22 cellular contexts compared by ENCODE assay signal in the genomic region with DNA sequence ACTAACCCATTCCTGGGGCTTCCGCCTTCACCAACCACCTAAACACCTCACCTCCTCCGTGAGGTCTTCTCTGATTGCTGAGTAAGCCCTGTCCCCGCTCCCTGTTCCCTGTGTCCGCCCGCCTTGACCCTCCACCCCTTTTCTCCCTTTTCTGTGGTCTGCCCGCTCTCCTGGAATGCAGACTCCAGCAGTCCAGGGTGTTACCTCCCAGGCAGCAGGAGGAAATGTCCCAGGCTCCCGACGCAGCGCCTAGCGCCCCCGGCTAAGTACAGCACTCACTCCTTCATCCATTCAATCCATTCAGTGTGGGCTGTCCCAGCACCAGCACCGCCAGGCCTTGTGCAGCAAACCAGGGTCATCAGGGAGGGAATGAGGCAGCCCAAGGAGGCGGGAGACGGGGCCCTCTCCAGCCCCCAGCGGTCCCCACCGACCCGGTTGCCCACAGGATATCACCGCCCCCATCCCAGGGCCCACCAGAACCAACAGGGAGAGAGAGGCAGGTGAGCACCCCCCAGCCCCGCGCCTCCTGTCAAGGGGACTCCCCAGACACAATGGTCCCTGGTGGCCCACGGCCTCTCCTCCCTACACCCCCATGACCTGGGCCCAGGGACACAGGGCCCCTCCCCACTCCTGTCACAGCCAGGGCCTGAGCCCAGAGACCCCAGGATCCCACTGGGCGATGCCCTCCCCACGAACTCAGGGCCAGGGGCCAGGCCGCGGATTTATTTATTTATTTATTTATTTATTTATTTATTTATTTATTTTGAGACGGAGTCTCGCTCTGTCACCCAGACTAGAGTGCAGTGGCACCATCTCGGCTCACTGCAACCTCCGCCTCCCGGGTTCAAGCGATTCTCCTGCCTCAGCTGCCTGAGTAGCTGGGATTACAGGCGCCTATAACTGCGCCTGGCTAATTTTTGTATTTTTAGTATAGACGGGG. TPM values are rescaled to one million over a fixed set of nuclear protein-coding genes. Genes with fewer than 3 reads are reported as not detected.
DNase-seq lines count a peak whose midpoint lies in the region; ATAC-seq, FAIRE-seq and TF ChIP-seq lines count a peak whose summit lies in the region.
"Had no signal": no experiment of that assay in that cellular context is flagged by ENCODE, and none has a peak within 500 bp of the region (broad histone marks: within the 10 kb centered on the region; RNA-seq: fewer than 3 reads in every experiment).

No MANE protein-coding gene starts in this region.

- H3K4me3 ChIP-seq in HepG2 (replicated peaks in 1 of 3; ENCODE audit: insufficient read depth in 1 of 3, low read depth in 2 of 3, low read length in 3 of 3) (no peak overlapping the region), right lobe of liver (no peak overlapping the region), RWPE2 (ENCODE audit: severe bottlenecking) (no peak overlapping the region)
- H3K4me3 ChIP-seq: lower lobe of right lung had no signal

- CTCF ChIA-PET in HepG2 (lab: Yijun Ruan, JAX; ENCODE audit: low intra/inter-chr PET ratio, low total read pairs), result no interaction called here
- CTCF ChIA-PET in activated CD4-positive, alpha-beta T cell treated with anti-CD3 and anti-CD28 coated beads, Interleukin-2, amount 10 ng/mL, durations not matched to agents 7 days and 5 days (lab: Charles Lee), result interaction anchor here (1.2 kb wide), 1 partner anchor 17 kb away, joined by 3 read pairs; no protein-coding TSS in a partner anchor

- in situ Hi-C loops in HepG2 (cut with HindIII; ENCODE audit: extremely low pct_ligation_motif_present, low pct_unique_long_range_greater_than_20kb) (no loop called here), KBM-7 (cut with MboI; ENCODE audit: low pct_unique_long_range_greater_than_20kb, low sequenced_read_pairs) (no loop called here)

- H3K27me3 ChIP-seq in HepG2 (ENCODE audit: control insufficient read depth in 1 of 2, insufficient read depth in 2 of 2, low read length in 2 of 2) (peaks cover 5 to 34% of the 10 kb centered on the region in 2 experiments; a peak in 4 of 5 replicates), right lobe of liver (no peaks in the 10 kb centered on the region), RWPE2 (ENCODE audit: insufficient read depth, poor library complexity, severe bottlenecking) (peaks cover 11% of the 10 kb centered on the region)

- no peaks in the 10 kb centered on the region for H3K9me3 Mint-ChIP-seq in memory B cell
- no peaks in the 10 kb centered on the region for H3K9me3 Mint-ChIP-seq in activated CD4-positive, alpha-beta T cell treated with anti-CD3 and anti-CD28 coated beads, Interleukin-2, amount 10 ng/mL, durations not matched to agents 7 days and 5 days
- H3K9me3 Mint-ChIP-seq: activated B cell treated with CpG ODN at 0.5 μM for 24 hours; activated naive CD4-positive, alpha-beta T cell treated with anti-CD3 and anti-CD28 coated beads, Interleukin-2, amount 50 U/mL, for 24 hours; CD4-positive, CD25-positive, alpha-beta regulatory T cell; HFFc6 had no signal

- peaks cover 11% of the 10 kb centered on the region for H3K4me1 Mint-ChIP-seq in memory B cell
- H3K4me1 Mint-ChIP-seq in activated CD4-positive, alpha-beta T cell treated with anti-CD3 and anti-CD28 coated beads, Interleukin-2, amount 10 ng/mL, durations not matched to agents 7 days and 5 days, result no peaks in the 10 kb centered on the region

- H3K9me3 ChIP-seq in HepG2 (ENCODE audit: low read length) (no peaks in the 10 kb centered on the region), right lobe of liver (no peaks in the 10 kb centered on the region), RWPE2 (ENCODE audit: severe bottlenecking) (no peaks in the 10 kb centered on the region)
- H3K9me3 ChIP-seq: lower lobe of right lung had no signal

- no peak overlapping the region for H3K4me3 Mint-ChIP-seq in memory B cell
- no peak overlapping the region for H3K4me3 Mint-ChIP-seq in activated CD4-positive, alpha-beta T cell treated with anti-CD3 and anti-CD28 coated beads, Interleukin-2, amount 10 ng/mL, durations not matched to agents 7 days and 5 days
- H3K4me3 Mint-ChIP-seq: activated B cell treated with CpG ODN at 0.5 μM for 24 hours; activated naive CD4-positive, alpha-beta T cell treated with anti-CD3 and anti-CD28 coated beads, Interleukin-2, amount 50 U/mL, for 24 hours; CD4-positive, CD25-positive, alpha-beta regulatory T cell; HFFc6 had no signal

- H3K4me1 ChIP-seq in HepG2 (ENCODE audit: insufficient read depth, low read length) (peaks cover 31% of the 10 kb centered on the region), right lobe of liver (no peaks in the 10 kb centered on the region), RWPE2 (ENCODE audit: insufficient read depth, poor library complexity, severe bottlenecking) (no peaks in the 10 kb centered on the region)
- H3K4me1 ChIP-seq: lower lobe of right lung had no signal

- 48% methylated on average over 25 of the region's 34 CpGs for WGBS in HepG2 (ENCODE audit: low lambda C conversion rate)
- WGBS in right lobe of liver (ENCODE audit: insufficient coverage, low coverage, low lambda C conversion rate, missing lambda C conversion rate), result 74% methylated on average over 16 of the region's 34 CpGs

- DNase-seq in HepG2 (ENCODE audit: low spot score), result no peak
- DNase-seq in right lobe of liver, result no peak
- DNase-seq in RWPE2 (ENCODE audit: low spot score), result no peak
- no peak for DNase-seq in memory B cell (ENCODE audit: low spot score in 2 of 2)
- no peak for DNase-seq in activated CD4-positive, alpha-beta T cell treated with anti-CD3 and anti-CD28 coated beads, Interleukin-2, amount 10 ng/mL, durations not matched to agents 7 days and 5 days
- no peak for DNase-seq in activated effector memory CD4-positive, alpha-beta T cell treated with anti-CD3 and anti-CD28 coated beads, Interleukin-2, amount 50 U/mL, for 16 hours
- no peak for DNase-seq in KBM-7
- DNase-seq: activated B cell treated with CpG ODN at 0.5 μM for 24 hours; activated CD8-positive, alpha-beta memory T cell treated with anti-CD3 and anti-CD28 coated beads for 24 hours; activated T-cell treated with anti-CD3 and anti-CD28 coated beads, Interleukin-2, amount 50 U/mL, for 48 hours; CD4-positive, CD25-positive, alpha-beta regulatory T cell; cerebellar nuclear complex; glutamatergic neuron; HFFc6; lower lobe of right lung; NCI-H2171 treated with DMSO at 0.1 percent for 48 hours; NCI-H526 treated with DMSO at 0.1 percent for 48 hours; stimulated activated CD4-positive, alpha-beta T cell treated with anti-CD3 and anti-CD28 coated beads, Interleukin-2, amount 100 ng/mL, for 24 hours had no signal

- intact Hi-C loops in HepG2 (cut with micrococcal nuclease; ENCODE audit: unreplicated experiment), result no loop called here
- intact Hi-C loops in right lobe of liver (cut with DNase I), result loop anchor here in 1 of 2 donors (10.0 kb wide), 1 partner anchor 78 kb away; no protein-coding TSS in a partner anchor

- H3K27ac ChIP-seq in HepG2 (ENCODE audit: extremely low read length, insufficient read depth, low read length) (no peak overlapping the region), right lobe of liver (no peak overlapping the region), RWPE2 (ENCODE audit: poor library complexity, severe bottlenecking) (no peak overlapping the region)
- H3K27ac ChIP-seq: lower lobe of right lung had no signal

- H3K27me3 Mint-ChIP-seq in memory B cell, result no peaks in the 10 kb centered on the region
- H3K27me3 Mint-ChIP-seq in activated CD4-positive, alpha-beta T cell treated with anti-CD3 and anti-CD28 coated beads, Interleukin-2, amount 10 ng/mL, durations not matched to agents 7 days and 5 days, result no peaks in the 10 kb centered on the region
- H3K27me3 Mint-ChIP-seq: activated B cell treated with CpG ODN at 0.5 μM for 24 hours; activated naive CD4-positive, alpha-beta T cell treated with anti-CD3 and anti-CD28 coated beads, Interleukin-2, amount 50 U/mL, for 24 hours; CD4-positive, CD25-positive, alpha-beta regulatory T cell had no signal

- TF ChIP-seq CTCF in HepG2 (CRISPR knock-in tag; IDR thresholded peaks at IDR 0.05), result no peak
- no peak for TF ChIP-seq CTCF in right lobe of liver (IDR thresholded peaks at IDR 0.05)
- no peak for TF ChIP-seq CTCF in RWPE2 (IDR thresholded peaks at IDR 0.05; ENCODE audit: poor library complexity, severe bottlenecking)

- H3K27ac Mint-ChIP-seq in memory B cell, result peak overlapping the region; percentile 62
- H3K27ac Mint-ChIP-seq in activated CD4-positive, alpha-beta T cell treated with anti-CD3 and anti-CD28 coated beads, Interleukin-2, amount 10 ng/mL, durations not matched to agents 7 days and 5 days, result no peak overlapping the region
- H3K27ac Mint-ChIP-seq: activated B cell treated with CpG ODN at 0.5 μM for 24 hours, HFFc6 had no signal

- peaks cover 5% of the 10 kb centered on the region for H3K36me3 Mint-ChIP-seq in memory B cell
- peaks cover 5% of the 10 kb centered on the region for H3K36me3 Mint-ChIP-seq in activated CD4-positive, alpha-beta T cell treated with anti-CD3 and anti-CD28 coated beads, Interleukin-2, amount 10 ng/mL, durations not matched to agents 7 days and 5 days (ENCODE audit: low read depth)
- H3K36me3 Mint-ChIP-seq: activated naive CD4-positive, alpha-beta T cell treated with anti-CD3 and anti-CD28 coated beads, Interleukin-2, amount 50 U/mL, for 24 hours had no signal

- H3K4me2 ChIP-seq in HepG2 (ENCODE audit: low read depth, low read length), result no peak overlapping the region

- TF ChIP-seq EP300 in HepG2 (IDR thresholded peaks at IDR 0.05; ENCODE audit: low read depth in 2 of 2, low read length in 2 of 2) (no peak), HepG2 (CRISPR knock-in tag; IDR thresholded peaks at IDR 0.05; ENCODE audit: borderline replicate concordance) (no peak)

- TF ChIP-seq RAD21 in HepG2 (CRISPR knock-in tag; IDR thresholded peaks at IDR 0.05), result no peak

- no peak overlapping the region for H2AFZ ChIP-seq in HepG2 (ENCODE audit: low read length)

- FAIRE-seq in HepG2 (lab: Jason Lieb, UNC), result no peak
- FAIRE-seq: astrocyte had no signal

- no peaks in the 10 kb centered on the region for H3K79me2 ChIP-seq in HepG2 (ENCODE audit: insufficient read depth, low read length)

- H4K20me1 ChIP-seq in HepG2 (ENCODE audit: insufficient read depth, low read length), result no peaks in the 10 kb centered on the region

- no TSS peak for BruUV-seq in HepG2 (replicated peaks; lab: Mats Ljungman, UMichigan)

- POLR2A ChIA-PET in HepG2 (lab: Yijun Ruan, JAX), result interaction anchor here (1.7 kb wide), 1 partner anchor 10 kb away, joined by 5 read pairs; a partner anchor contains a TSS
- POLR2A ChIA-PET in activated CD4-positive, alpha-beta T cell treated with anti-CD3 and anti-CD28 coated beads, Interleukin-2, amount 10 ng/mL, durations not matched to agents 7 days and 5 days (lab: Charles Lee), result no interaction called here

- TF ChIP-seq POLR2A in HepG2 (IDR thresholded peaks at IDR 0.05; ENCODE audit: insufficient read depth in 1 of 2, low read depth in 2 of 2, low read length in 2 of 2), result no peak
- no peak for TF ChIP-seq POLR2A in right lobe of liver (IDR thresholded peaks at IDR 0.05)

- ATAC-seq in HepG2 (peak; percentile 25), right lobe of liver (no peak), RWPE2 (ENCODE audit: low read depth) (peak; percentile 35; the same call in 2 of the 3 replicates), memory B cell (ENCODE audit: low read depth) (no peak), HG02610 (IDR thresholded peaks at IDR 0.05; ENCODE audit: unreplicated experiment) (no peak)

- H3K36me3 ChIP-seq in HepG2 (replicated peaks in 1 of 2; ENCODE audit: control insufficient read depth in 1 of 2, insufficient read depth in 2 of 2, low read length in 2 of 2), result no peaks in the 10 kb centered on the region
- no peaks in the 10 kb centered on the region for H3K36me3 ChIP-seq in right lobe of liver
- H3K36me3 ChIP-seq in RWPE2 (ENCODE audit: low read depth), result no peaks in the 10 kb centered on the region

- no peak overlapping the region for H3K9ac ChIP-seq in HepG2 (ENCODE audit: insufficient read depth, low read depth, low read length)

RNA-seq across cellular contexts. Expression of a gene that starts 10.2 kb away (rescaled TPM):
- 6.2 and 11.9 TPM in 2 replicates for total RNA-seq in HepG2 (2016; rRNA removed; fragmentation: Illumina TruSeq; extraction: Trizol)
- 7.1 and 8.0 TPM in 2 replicates for total RNA-seq in HepG2 (2016; cell fraction: cytosol; rRNA removed; fragmentation: Illumina TruSeq; extraction: Trizol; ENCODE audit: low read depth)
- 5.5 and 13.2 TPM in 2 replicates for total RNA-seq in HepG2 (2016; cell fraction: insoluble cytoplasmic fraction; rRNA removed; fragmentation: Illumina TruSeq; extraction: Trizol)
- 10.5 and 12.4 TPM in 2 replicates for total RNA-seq in HepG2 (2016; cell fraction: membrane; rRNA removed; fragmentation: Illumina TruSeq; extraction: Trizol)
- 11.2 and 11.3 TPM in 2 replicates for total RNA-seq in HepG2 (2016; cell fraction: nucleus; rRNA removed; fragmentation: Illumina TruSeq; extraction: Trizol)
- polyA plus RNA-seq in HepG2 (2011; rRNA removed), result 49.9 and 70.7 TPM in 2 replicates
- 24.2 and 35.1 TPM in 2 replicates for polyA plus RNA-seq in HepG2 (2011; cell fraction: cytosol; rRNA removed)
- 534 and 601 TPM in 2 replicates for polyA plus RNA-seq in HepG2 (2011; cell fraction: nucleus; rRNA removed)
- 20.3 and 22.1 TPM in 2 replicates for polyA plus RNA-seq in HepG2 (2012)
- polyA plus RNA-seq in HepG2 (2016; cell fraction: cytosol; fragmentation: Illumina TruSeq; extraction: Trizol; ENCODE audit: low read depth), result 6.2 and 6.4 TPM in 2 replicates
- 5.6 and 7.2 TPM in 2 replicates for polyA plus RNA-seq in HepG2 (2016; cell fraction: insoluble cytoplasmic fraction; fragmentation: Illumina TruSeq; extraction: Trizol; ENCODE audit: low read depth)
- polyA plus RNA-seq in HepG2 (2016; cell fraction: membrane; fragmentation: Illumina TruSeq; extraction: Trizol; ENCODE audit: low read depth), result 9.0 and 10.4 TPM in 2 replicates
- polyA plus RNA-seq in HepG2 (2016; cell fraction: nucleus; fragmentation: Illumina TruSeq; extraction: Trizol; ENCODE audit: insufficient read depth, low read depth), result 35.7 and 39.2 TPM in 2 replicates
- 0.61 and 40.6 TPM in 2 replicates for polyA minus RNA-seq in HepG2 (2011; rRNA and poly(A)+ RNA removed; ENCODE audit: low replicate concordance)
- polyA minus RNA-seq in HepG2 (2011; cell fraction: cytosol; rRNA and poly(A)+ RNA removed), result 12.6 and 13.8 TPM in 2 replicates
- 32.2 and 34.3 TPM in 2 replicates for polyA minus RNA-seq in HepG2 (2011; cell fraction: nucleus; rRNA and poly(A)+ RNA removed)
- 10 to 100 TPM; 31.0 to 54.8 (median 41.1) TPM for total RNA-seq in right lobe of liver
- total RNA-seq in activated CD4-positive, alpha-beta T cell treated with anti-CD3 and anti-CD28 coated beads, Interleukin-2, amount 10 ng/mL, durations not matched to agents 7 days and 5 days, result 100 to 1,000 TPM; 182 to 192 TPM

RNA-seq across cellular contexts. Expression of a gene that starts 20.2 kb away (rescaled TPM):
- 14.1 and 16.8 TPM in 2 replicates for total RNA-seq in HepG2 (2016; rRNA removed; fragmentation: Illumina TruSeq; extraction: Trizol)
- total RNA-seq in HepG2 (2016; cell fraction: cytosol; rRNA removed; fragmentation: Illumina TruSeq; extraction: Trizol; ENCODE audit: low read depth), result 3.3 and 4.6 TPM in 2 replicates
- total RNA-seq in HepG2 (2016; cell fraction: insoluble cytoplasmic fraction; rRNA removed; fragmentation: Illumina TruSeq; extraction: Trizol), result 14.4 and 15.6 TPM in 2 replicates
- total RNA-seq in HepG2 (2016; cell fraction: membrane; rRNA removed; fragmentation: Illumina TruSeq; extraction: Trizol), result 9.8 and 9.9 TPM in 2 replicates
- total RNA-seq in HepG2 (2016; cell fraction: nucleus; rRNA removed; fragmentation: Illumina TruSeq; extraction: Trizol), result 8.9 and 10.7 TPM in 2 replicates
- polyA plus RNA-seq in HepG2 (2011; rRNA removed), result 22.1 and 29.5 TPM in 2 replicates
- polyA plus RNA-seq in HepG2 (2011; cell fraction: cytosol; rRNA removed), result 24.7 and 29.1 TPM in 2 replicates
- polyA plus RNA-seq in HepG2 (2011; cell fraction: nucleus; rRNA removed), result 72.9 and 75.2 TPM in 2 replicates
- polyA plus RNA-seq in HepG2 (2012), result 22.4 and 26.9 TPM in 2 replicates
- 4.6 and 4.8 TPM in 2 replicates for polyA plus RNA-seq in HepG2 (2016; cell fraction: cytosol; fragmentation: Illumina TruSeq; extraction: Trizol; ENCODE audit: low read depth)
- polyA plus RNA-seq in HepG2 (2016; cell fraction: insoluble cytoplasmic fraction; fragmentation: Illumina TruSeq; extraction: Trizol; ENCODE audit: low read depth), result 20.7 and 24.0 TPM in 2 replicates
- 11.7 and 12.0 TPM in 2 replicates for polyA plus RNA-seq in HepG2 (2016; cell fraction: membrane; fragmentation: Illumina TruSeq; extraction: Trizol; ENCODE audit: low read depth)
- 24.3 and 25.8 TPM in 2 replicates for polyA plus RNA-seq in HepG2 (2016; cell fraction: nucleus; fragmentation: Illumina TruSeq; extraction: Trizol; ENCODE audit: insufficient read depth, low read depth)
- polyA minus RNA-seq in HepG2 (2011; rRNA and poly(A)+ RNA removed; ENCODE audit: low replicate concordance), result 3.8 and 32.9 TPM in 2 replicates
- polyA minus RNA-seq in HepG2 (2011; cell fraction: cytosol; rRNA and poly(A)+ RNA removed), result 16.2 and 16.4 TPM in 2 replicates
- polyA minus RNA-seq in HepG2 (2011; cell fraction: nucleus; rRNA and poly(A)+ RNA removed), result 5.8 and 7.5 TPM in 2 replicates
- 10 to 100 TPM in 3 of 6 experiments, 1 to 10 TPM in 3; 5.1 to 18.6 (median 11.1) TPM for total RNA-seq in right lobe of liver
- 10 to 100 TPM; 25.2 to 33.3 TPM for total RNA-seq in activated CD4-positive, alpha-beta T cell treated with anti-CD3 and anti-CD28 coated beads, Interleukin-2, amount 10 ng/mL, durations not matched to agents 7 days and 5 days

RNA-seq across cellular contexts. Expression of a gene that starts 36.3 kb away (rescaled TPM):
- not detected in 2 replicates for total RNA-seq in HepG2 (2016; rRNA removed; fragmentation: Illumina TruSeq; extraction: Trizol)
- total RNA-seq in HepG2 (2016; cell fraction: cytosol; rRNA removed; fragmentation: Illumina TruSeq; extraction: Trizol; ENCODE audit: low read depth), result not detected in 2 replicates
- total RNA-seq in HepG2 (2016; cell fraction: insoluble cytoplasmic fraction; rRNA removed; fragmentation: Illumina TruSeq; extraction: Trizol), result not detected in 2 replicates
- not detected in 2 replicates for total RNA-seq in HepG2 (2016; cell fraction: membrane; rRNA removed; fragmentation: Illumina TruSeq; extraction: Trizol)
- total RNA-seq in HepG2 (2016; cell fraction: nucleus; rRNA removed; fragmentation: Illumina TruSeq; extraction: Trizol), result not detected in 2 replicates
- polyA plus RNA-seq in HepG2 (2011; rRNA removed), result 0.05 TPM in 1 of 2 replicates, not detected in the other
- not detected in 2 replicates for polyA plus RNA-seq in HepG2 (2011; cell fraction: cytosol; rRNA removed)
- polyA plus RNA-seq in HepG2 (2011; cell fraction: nucleus; rRNA removed), result not detected in 2 replicates
- not detected in 2 replicates for polyA plus RNA-seq in HepG2 (2012)
- not detected in 2 replicates for polyA plus RNA-seq in HepG2 (2016; cell fraction: cytosol; fragmentation: Illumina TruSeq; extraction: Trizol; ENCODE audit: low read depth)
- polyA plus RNA-seq in HepG2 (2016; cell fraction: insoluble cytoplasmic fraction; fragmentation: Illumina TruSeq; extraction: Trizol; ENCODE audit: low read depth), result not detected in 2 replicates
- polyA plus RNA-seq in HepG2 (2016; cell fraction: membrane; fragmentation: Illumina TruSeq; extraction: Trizol; ENCODE audit: low read depth), result not detected in 2 replicates
- not detected in 2 replicates for polyA plus RNA-seq in HepG2 (2016; cell fraction: nucleus; fragmentation: Illumina TruSeq; extraction: Trizol; ENCODE audit: insufficient read depth, low read depth)
- polyA minus RNA-seq in HepG2 (2011; rRNA and poly(A)+ RNA removed; ENCODE audit: low replicate concordance), result not detected in 2 replicates
- polyA minus RNA-seq in HepG2 (2011; cell fraction: cytosol; rRNA and poly(A)+ RNA removed), result not detected in 2 replicates
- not detected in 2 replicates for polyA minus RNA-seq in HepG2 (2011; cell fraction: nucleus; rRNA and poly(A)+ RNA removed)
- total RNA-seq in right lobe of liver, result under 1 TPM in 2 of 6 experiments, not detected in 4; 0.18 to 0.25 TPM
- total RNA-seq in activated CD4-positive, alpha-beta T cell treated with anti-CD3 and anti-CD28 coated beads, Interleukin-2, amount 10 ng/mL, durations not matched to agents 7 days and 5 days, result not detected
- total RNA-seq: activated B cell treated with CpG ODN at 0.5 μM for 24 hours; astrocyte; CD4-positive, CD25-positive, alpha-beta regulatory T cell; T-helper 2 cell treated with Interferon-gamma antibody and Interleukin-4, amounts not matched to agents 100 ng/mL and 5 ng/mL, for 36 hours had no signal
- polyA plus RNA-seq: CD4-positive, CD25-positive, alpha-beta regulatory T cell had no signal

RNA-seq across cellular contexts. Expression of a gene that starts 40.0 kb away (rescaled TPM):
- total RNA-seq in HepG2 (2016; rRNA removed; fragmentation: Illumina TruSeq; extraction: Trizol) (9.2 and 19.3 TPM in 2 replicates), right lobe of liver (10 to 100 TPM in 5 of 6 experiments, 1 to 10 TPM in 1; 9.6 to 18.9 (median 13.4) TPM)
- 15.2 and 19.7 TPM in 2 replicates for total RNA-seq in HepG2 (2016; cell fraction: cytosol; rRNA removed; fragmentation: Illumina TruSeq; extraction: Trizol; ENCODE audit: low read depth)
- 9.5 and 17.6 TPM in 2 replicates for total RNA-seq in HepG2 (2016; cell fraction: insoluble cytoplasmic fraction; rRNA removed; fragmentation: Illumina TruSeq; extraction: Trizol)
- 5.3 and 5.7 TPM in 2 replicates for total RNA-seq in HepG2 (2016; cell fraction: membrane; rRNA removed; fragmentation: Illumina TruSeq; extraction: Trizol)
- 19.2 TPM in 2 replicates for total RNA-seq in HepG2 (2016; cell fraction: nucleus; rRNA removed; fragmentation: Illumina TruSeq; extraction: Trizol)
- polyA plus RNA-seq in HepG2 (2011; rRNA removed), result 17.2 and 17.4 TPM in 2 replicates
- 7.9 and 10.5 TPM in 2 replicates for polyA plus RNA-seq in HepG2 (2011; cell fraction: cytosol; rRNA removed)
- 84.3 and 91.7 TPM in 2 replicates for polyA plus RNA-seq in HepG2 (2011; cell fraction: nucleus; rRNA removed)
- polyA plus RNA-seq in HepG2 (2012), result 11.1 and 12.3 TPM in 2 replicates
- polyA plus RNA-seq in HepG2 (2016; cell fraction: cytosol; fragmentation: Illumina TruSeq; extraction: Trizol; ENCODE audit: low read depth), result 0.83 and 1.3 TPM in 2 replicates
- polyA plus RNA-seq in HepG2 (2016; cell fraction: insoluble cytoplasmic fraction; fragmentation: Illumina TruSeq; extraction: Trizol; ENCODE audit: low read depth), result 6.9 and 9.3 TPM in 2 replicates
- polyA plus RNA-seq in HepG2 (2016; cell fraction: membrane; fragmentation: Illumina TruSeq; extraction: Trizol; ENCODE audit: low read depth), result 1.5 and 2.2 TPM in 2 replicates
- polyA plus RNA-seq in HepG2 (2016; cell fraction: nucleus; fragmentation: Illumina TruSeq; extraction: Trizol; ENCODE audit: insufficient read depth, low read depth), result 33.9 and 43.9 TPM in 2 replicates
- 27.8 and 43.6 TPM in 2 replicates for polyA minus RNA-seq in HepG2 (2011; rRNA and poly(A)+ RNA removed; ENCODE audit: low replicate concordance)
- 14.8 and 18.2 TPM in 2 replicates for polyA minus RNA-seq in HepG2 (2011; cell fraction: cytosol; rRNA and poly(A)+ RNA removed)
- polyA minus RNA-seq in HepG2 (2011; cell fraction: nucleus; rRNA and poly(A)+ RNA removed), result 56.7 and 65.1 TPM in 2 replicates
- 10 to 100 TPM; 66.6 to 76.6 TPM for total RNA-seq in activated CD4-positive, alpha-beta T cell treated with anti-CD3 and anti-CD28 coated beads, Interleukin-2, amount 10 ng/mL, durations not matched to agents 7 days and 5 days

Comparison
In these comparisons a context has a peak if more than half of its experiments do, and no peak if none do; other contexts are left out.
1. ATAC-seq: peak in HepG2 (single experiment) and RWPE2 (single experiment); none in right lobe of liver (0 of 4), memory B cell (single experiment) and HG02610 (single experiment).